ENCODE assay signal across 22 cellular contexts in the genomic region with DNA sequence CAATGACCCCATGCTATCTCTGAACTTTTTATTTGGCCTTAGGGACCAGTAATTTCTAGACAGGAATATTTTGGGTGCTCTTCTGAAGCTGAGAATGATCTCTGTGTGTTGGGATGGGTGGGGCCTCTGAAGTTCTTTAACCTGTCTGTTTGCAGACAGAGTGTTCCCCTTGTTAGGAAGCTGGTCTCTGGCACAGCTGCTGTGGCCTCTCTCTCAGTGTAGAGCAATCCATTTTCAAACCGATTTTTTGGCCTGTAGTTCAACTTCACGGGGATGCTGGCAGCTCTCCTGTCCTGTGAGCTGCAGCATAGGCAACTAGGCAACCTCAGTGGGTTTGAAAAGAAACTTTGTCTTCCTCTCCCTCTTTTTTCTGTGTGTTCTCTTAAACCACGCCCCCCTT.
"Had no signal": no experiment of that assay in that cellular context is flagged by ENCODE, and none has a peak within 500 bp of the region (broad histone marks: within the 10 kb centered on the region; RNA-seq: fewer than 3 reads in every experiment).

No MANE protein-coding gene starts in this region.

- H3K9me3 ChIP-seq: neutrophil, uterus had no signal

- H3K4me1 Mint-ChIP-seq: naive B cell; stimulated activated memory B cell treated with anti-CD40 and anti-IgM and Interleukin-4, amounts not matched to agents 10 μg/mL and 1 μg/mL and 100 μg/mL, for 72 hours had no signal

- H3K36me3 ChIP-seq: heart right ventricle, left lung, lower lobe of right lung, neutrophil, spleen, upper lobe of left lung, uterus had no signal

- H3K27me3 ChIP-seq: tibial artery, upper lobe of left lung, uterus had no signal

- H3K27ac Mint-ChIP-seq: naive B cell; nephron progenitor cell; stimulated activated memory B cell treated with anti-CD40 and anti-IgM and Interleukin-4, amounts not matched to agents 10 μg/mL and 1 μg/mL and 100 μg/mL, for 72 hours; stimulated activated naive CD8-positive, alpha-beta T cell treated with anti-CD3 and anti-CD28 coated beads, Interleukin-15, Interleukin-2, amounts not matched to agents 100 ng/mL and 50 ng/mL, for 24 hours had no signal

- H3K4me1 ChIP-seq: heart right ventricle, left lung, lower lobe of right lung, spleen, upper lobe of left lung, uterus had no signal

- H3K4me3 ChIP-seq: coronary artery, heart right ventricle, left lung, lower lobe of right lung, psoas muscle, spleen, tibial artery, upper lobe of left lung, uterus had no signal

- ATAC-seq: heart right ventricle; left lung; lower lobe of right lung; psoas muscle; sciatic nerve; stimulated activated memory B cell treated with anti-CD40 and anti-IgM and Interleukin-4, amounts not matched to agents 10 μg/mL and 1 μg/mL and 100 μg/mL, for 72 hours had no signal

- H3K4me3 Mint-ChIP-seq: naive B cell; nephron progenitor cell; stimulated activated memory B cell treated with anti-CD40 and anti-IgM and Interleukin-4, amounts not matched to agents 10 μg/mL and 1 μg/mL and 100 μg/mL, for 72 hours; stimulated activated naive CD8-positive, alpha-beta T cell treated with anti-CD3 and anti-CD28 coated beads, Interleukin-15, Interleukin-2, amounts not matched to agents 100 ng/mL and 50 ng/mL, for 24 hours had no signal

- DNase-seq: effector CD8-positive, alpha-beta T cell; heart right ventricle; islet precursor cell; left lung; lower lobe of right lung; mesenchymal stem cell; naive B cell; nephron progenitor cell; psoas muscle; retina; spleen; stimulated activated CD4-positive, alpha-beta T cell treated with anti-CD3 and anti-CD28 coated beads, Interleukin-15, amount 100 ng/mL, for 24 hours; stimulated activated CD4-positive, alpha-beta T cell treated with anti-CD3 and anti-CD28 coated beads, Interleukin-1b, Interleukin-23, amount 100 ng/mL, for 48 hours; stimulated activated CD4-positive, alpha-beta T cell treated with anti-CD3 and anti-CD28 coated beads, Interleukin-4, amount 100 ng/mL, for 24 hours; tibial artery; upper lobe of left lung; uterus had no signal
